Comparison of ENCODE assay signal across 8 cellular contexts in genomic region chr1:246012271-246012854, GRCh38.
DNase-seq lines count a peak whose midpoint lies in the region; ATAC-seq, FAIRE-seq and TF ChIP-seq lines count a peak whose summit lies in the region.

No MANE protein-coding gene starts in this region.

- H2BK120ac ChIP-seq in neuronal stem cell (ENCODE audit: low read depth, low read length): no peak overlapping the region

- DNase-seq in EH (ENCODE audit: low read depth) (peak; percentile 49), HT1080 (ENCODE audit: low read depth) (peak; percentile 32), endothelial cell of umbilical vein (ENCODE audit: low read depth, low spot score) (peak; percentile 63), neuronal stem cell (ENCODE audit: low spot score) (peak; percentile 31), nucleus accumbens (lab: John Stamatoyannopoulos, UW) (no peak)

- H2BK15ac ChIP-seq in neuronal stem cell (ENCODE audit: low read length): no peak overlapping the region

- H3K4me1 ChIP-seq in OCI-LY3 (ENCODE audit: low read length): peaks cover 11% of the 10 kb centered on the region; the same call in 1 of the 2 replicates
- H3K4me1 ChIP-seq in endothelial cell of umbilical vein (ENCODE audit: control insufficient read depth, extremely low read depth, insufficient read depth, low read length): no peaks in the 10 kb centered on the region
- no peaks in the 10 kb centered on the region for H3K4me1 ChIP-seq in neuronal stem cell (ENCODE audit: control insufficient read depth in 2 of 2, insufficient read depth in 1 of 2, low read depth in 1 of 2, low read length in 2 of 2)

- no peak overlapping the region for H3K18ac ChIP-seq in neuronal stem cell (ENCODE audit: low read length)

- H3K36me3 ChIP-seq in OCI-LY3 (replicated peaks; ENCODE audit: low read depth, low read length) (no peaks in the 10 kb centered on the region), endothelial cell of umbilical vein (ENCODE audit: control insufficient read depth in 2 of 2, extremely low read depth in 1 of 2, insufficient read depth in 2 of 2, low read length in 2 of 2) (no peaks in the 10 kb centered on the region), neuronal stem cell (replicated peaks in 1 of 2; ENCODE audit: control insufficient read depth in 2 of 2, insufficient read depth in 2 of 2, low read length in 2 of 2) (no peaks in the 10 kb centered on the region)

- H3K4me3 ChIP-seq in OCI-LY3 (ENCODE audit: low read length) (no peak overlapping the region), endothelial cell of umbilical vein (replicated peaks in 1 of 3; ENCODE audit: insufficient read depth in 1 of 3, low read depth in 1 of 3, low read length in 3 of 3) (no peak overlapping the region), neuronal stem cell (ENCODE audit: low read length in 2 of 2) (no peak overlapping the region)

- no peak overlapping the region for H3K27ac ChIP-seq in OCI-LY3 (ENCODE audit: low read length)
- H3K27ac ChIP-seq in endothelial cell of umbilical vein (ENCODE audit: insufficient read depth, low read depth, low read length): no peak overlapping the region
- no peak overlapping the region for H3K27ac ChIP-seq in neuronal stem cell (replicated peaks; ENCODE audit: low read length)

- no peak overlapping the region for H3K9ac ChIP-seq in OCI-LY3 (ENCODE audit: low read length)
- H3K9ac ChIP-seq in endothelial cell of umbilical vein (replicated peaks; ENCODE audit: extremely low read depth, insufficient read depth, low read length): no peak overlapping the region
- H3K9ac ChIP-seq in neuronal stem cell (ENCODE audit: low read depth, low read length, poor library complexity): no peak overlapping the region

- TF ChIP-seq POLR2A in endothelial cell of umbilical vein (IDR thresholded peaks at IDR 0.05; ENCODE audit: low read depth, low read length): no peak

- ATAC-seq in GM21447 (IDR thresholded peaks at IDR 0.05; ENCODE audit: unreplicated experiment) (no peak), HG03521 (IDR thresholded peaks at IDR 0.05; ENCODE audit: unreplicated experiment) (no peak)

- H3K4me2 ChIP-seq in OCI-LY3 (ENCODE audit: low read length) (peak overlapping the region; percentile 41; the same call in 1 of the 2 replicates), endothelial cell of umbilical vein (ENCODE audit: insufficient read depth, low read length) (no peak overlapping the region), neuronal stem cell (ENCODE audit: insufficient read depth, low read length, poor library complexity, severe bottlenecking) (no peak overlapping the region)

- H2AFZ ChIP-seq in OCI-LY3 (ENCODE audit: low read depth, low read length): no peak overlapping the region
- H2AFZ ChIP-seq in endothelial cell of umbilical vein (ENCODE audit: low read depth, low read length): no peak overlapping the region
- H2AFZ ChIP-seq in neuronal stem cell (ENCODE audit: low read length): no peak overlapping the region

- H3K9me1 ChIP-seq in endothelial cell of umbilical vein (replicated peaks; ENCODE audit: control insufficient read depth, extremely low read depth, insufficient read depth, low read length): no peaks in the 10 kb centered on the region

- TF ChIP-seq CTCF in OCI-LY3 (IDR thresholded peaks at IDR 0.05; ENCODE audit: low read depth, low read length) (peak; percentile 88), endothelial cell of umbilical vein (IDR thresholded peaks at IDR 0.05; ENCODE audit: extremely low read depth in 1 of 2, insufficient read depth in 1 of 2, low read depth in 1 of 2, low read length in 2 of 2) (peak; percentile 48 to 54)

- H2AK5ac ChIP-seq in neuronal stem cell (ENCODE audit: low read depth, low read length): no peak overlapping the region

- H3K79me1 ChIP-seq in neuronal stem cell (ENCODE audit: low read depth, low read length): no peaks in the 10 kb centered on the region

- H3K14ac ChIP-seq in neuronal stem cell (ENCODE audit: low read length): no peak overlapping the region

- H3K9me3 ChIP-seq in OCI-LY3 (ENCODE audit: insufficient read depth, low read length): no peaks in the 10 kb centered on the region
- H3K9me3 ChIP-seq in endothelial cell of umbilical vein (replicated peaks; ENCODE audit: control insufficient read depth, insufficient read depth, low read length): no peaks in the 10 kb centered on the region
- H3K9me3 ChIP-seq in neuronal stem cell (replicated peaks in 1 of 2; ENCODE audit: control insufficient read depth in 2 of 2, insufficient read depth in 1 of 2, low read depth in 1 of 2, low read length in 2 of 2): no peaks in the 10 kb centered on the region

- H3K23ac ChIP-seq in neuronal stem cell (ENCODE audit: low read depth, low read length, poor library complexity): no peak overlapping the region

- no TSS peak for BruUV-seq in endothelial cell of umbilical vein (replicated peaks; lab: Mats Ljungman, UMichigan)

- H3K27me3 ChIP-seq in OCI-LY3 (ENCODE audit: low read depth, low read length) (no peaks in the 10 kb centered on the region), endothelial cell of umbilical vein (ENCODE audit: control insufficient read depth in 2 of 2, insufficient read depth in 2 of 2, low read length in 2 of 2) (no peaks in the 10 kb centered on the region), neuronal stem cell (ENCODE audit: control insufficient read depth in 3 of 3, insufficient read depth in 3 of 3, low read depth in 1 of 3, low read length in 3 of 3) (no peaks in the 10 kb centered on the region)

- H4K8ac ChIP-seq in neuronal stem cell (ENCODE audit: low read depth, low read length): no peak overlapping the region

- dilution Hi-C loops in endothelial cell of umbilical vein (cut with MboI; ENCODE audit: extremely low pct_ligation_motif_present, low sequenced_read_pairs): no loop called here

- H2BK12ac ChIP-seq in neuronal stem cell (ENCODE audit: low read length): no peak overlapping the region

- no peak overlapping the region for H2BK5ac ChIP-seq in neuronal stem cell (ENCODE audit: low read length)

- H4K91ac ChIP-seq in neuronal stem cell (ENCODE audit: low read depth, low read length, poor library complexity): no peak overlapping the region

- H3K79me2 ChIP-seq in OCI-LY3 (ENCODE audit: low read length): no peaks in the 10 kb centered on the region
- H3K79me2 ChIP-seq in endothelial cell of umbilical vein (ENCODE audit: control insufficient read depth, insufficient read depth, low read length): no peaks in the 10 kb centered on the region

- FAIRE-seq in endothelial cell of umbilical vein (lab: Jason Lieb, UNC): peak; percentile 92

- WGBS in neuronal stem cell (ENCODE audit: extremely low coverage in 2 of 2, insufficient read length in 2 of 2, insufficient replicate concordance in 1 of 2), 2 donors: no CpG with 5 or more reads among the region's 7 CpGs

- CTCF ChIA-PET in endothelial cell of umbilical vein (lab: Charles Lee): interaction anchor here (0.8 to 3.2 kb wide), 15 partner anchors 9 to 859 kb away, joined by 3 to 33 read pairs (median 7); no protein-coding TSS in a partner anchor

- intact Hi-C loops in endothelial cell of umbilical vein (cut with micrococcal nuclease): loop anchor here (1.0 to 5.0 kb wide), 6 partner anchors 105 to 480 kb away; no protein-coding TSS in a partner anchor

- no peak overlapping the region for H3K4ac ChIP-seq in neuronal stem cell (ENCODE audit: low read length)

- H4K20me1 ChIP-seq in OCI-LY3 (ENCODE audit: insufficient read depth, low read length): no peaks in the 10 kb centered on the region
- H4K20me1 ChIP-seq in endothelial cell of umbilical vein (replicated peaks; ENCODE audit: control insufficient read depth, extremely low read depth, insufficient read depth, low read length): no peaks in the 10 kb centered on the region

- POLR2A ChIA-PET in endothelial cell of umbilical vein (lab: Charles Lee): no interaction called here

TF ChIP-seq in endothelial cell of umbilical vein, 7 proteins besides CTCF, POLR2A, EP300 and RAD21:
- TF ChIP-seq MAX (IDR thresholded peaks at IDR 0.05; ENCODE audit: insufficient read depth, insufficient read length): no peak
- TF ChIP-seq MYC (IDR thresholded peaks at IDR 0.05; ENCODE audit: low read depth, low read length): no peak
- no peak for TF ChIP-seq EZH2 (IDR thresholded peaks at IDR 0.05; ENCODE audit: borderline replicate concordance, low read depth, low read length, severe bottlenecking)
- no peak for TF ChIP-seq JUN (IDR thresholded peaks at IDR 0.05; ENCODE audit: borderline replicate concordance, insufficient read depth, insufficient read length, low read depth)
- TF ChIP-seq GATA2 (IDR thresholded peaks at IDR 0.05; ENCODE audit: insufficient read depth, insufficient read length, low read depth, low read length): no peak
- TF ChIP-seq POLR2AphosphoS5 (IDR thresholded peaks at IDR 0.05; ENCODE audit: insufficient read depth, low read depth, low read length): no peak
- no peak for TF ChIP-seq FOS (IDR thresholded peaks at IDR 0.05; ENCODE audit: borderline replicate concordance, insufficient read depth, low read length)

Comparison
In these comparisons a context has a peak if more than half of its experiments do, and no peak if none do; other contexts are left out.
1. DNase-seq: peak in EH (single experiment), HT1080 (single experiment), endothelial cell of umbilical vein (single experiment) and neuronal stem cell (single experiment); none in nucleus accumbens (0 of 56).